23 cellular contexts compared by ENCODE assay signal in the genomic region with DNA sequence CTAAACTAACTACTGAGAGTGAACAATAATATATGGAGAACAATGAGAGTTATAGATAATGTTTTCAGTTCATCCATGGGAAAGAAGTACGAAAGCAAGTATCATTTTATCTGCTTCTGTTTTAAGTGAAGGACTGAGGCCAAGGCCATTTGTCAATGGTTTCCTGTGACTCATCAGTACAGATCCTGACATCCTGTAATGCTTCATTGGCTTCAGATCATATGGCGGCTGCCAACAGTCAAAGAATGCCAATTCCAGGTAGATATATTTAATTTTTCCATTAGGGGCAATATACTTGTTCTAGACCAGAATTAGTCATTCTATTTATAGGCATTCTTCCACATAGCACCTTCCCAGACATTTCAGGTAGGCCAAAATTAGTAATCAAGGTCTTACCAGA.
A peak's percentile ranks its signal among the peaks of the same experiment; 100 is the strongest.
DNase-seq lines count a peak whose midpoint lies in the region; FAIRE-seq and TF ChIP-seq lines count a peak whose summit lies in the region.
"Had no signal": no experiment of that assay in that cellular context is flagged by ENCODE, and none has a peak within 500 bp of the region (broad histone marks: within the 10 kb centered on the region; RNA-seq: fewer than 3 reads in every experiment).

No MANE protein-coding gene starts in this region.

- no peaks in the 10 kb centered on the region for H3K9me1 ChIP-seq in keratinocyte (ENCODE audit: control insufficient read depth, extremely low read depth, insufficient read depth, low read length)

- H3K4me2 ChIP-seq in keratinocyte (ENCODE audit: control insufficient read depth, extremely low read depth, insufficient read depth, low read depth, low read length) = no peak overlapping the region
- H3K4me2 ChIP-seq: PC-9 had no signal

- H3K4me3 ChIP-seq in keratinocyte (ENCODE audit: control insufficient read depth in 2 of 3, extremely low read depth in 1 of 3, insufficient read depth in 2 of 3, low read depth in 1 of 3, low read length in 3 of 3) = no peak overlapping the region
- H3K4me3 ChIP-seq: coronary artery, lung, PC-9, SJSA1 had no signal

- H3K27ac ChIP-seq in keratinocyte (ENCODE audit: control insufficient read depth, insufficient read depth, low read length) = no peak overlapping the region
- H3K27ac ChIP-seq: coronary artery, PC-9, SJSA1 had no signal

- no peaks in the 10 kb centered on the region for H4K20me1 ChIP-seq in keratinocyte (ENCODE audit: control insufficient read depth, extremely low read depth, insufficient read depth, low read length)

- peak; percentile 58 for DNase-seq in DMS53 (lab: John Stamatoyannopoulos, UW)
- peak; percentile 13 for DNase-seq in M059J (ENCODE audit: low read depth)
- DNase-seq in amniotic epithelial cell (ENCODE audit: low read depth) = peak; percentile 17
- DNase-seq in keratinocyte (ENCODE audit: low read depth, low spot score) = peak; percentile 23
- DNase-seq in GM19238 (ENCODE audit: insufficient read length, low spot score) = no peak
- no peak for DNase-seq in NCI-H2196 (lab: John Stamatoyannopoulos, UW; ENCODE audit: unreplicated experiment)
- DNase-seq in effector CD8-positive, alpha-beta T cell (lab: John Stamatoyannopoulos, UW) = no peak
- DNase-seq in T-helper 1 cell = no peak
- DNase-seq: activated CD4-positive, alpha-beta T cell treated with anti-CD3 and anti-CD28 coated beads for 36 hours; activated naive CD4-positive, alpha-beta T cell; activated T-cell treated with anti-CD3 and anti-CD28 coated beads, Interleukin-2, amount 50 U/mL, for 4 hours; CD4-positive, CD25-positive, alpha-beta regulatory T cell; DMS 273 treated with DMSO at 0.1 percent for 48 hours; GOT3; NCI-H1092; NCI-H187; PC-9; stimulated activated CD4-positive, alpha-beta T cell treated with anti-CD3 and anti-CD28 coated beads, Interleukin-15, amount 100 ng/mL, for 24 hours; T-helper 17 cell had no signal

- H3K79me2 ChIP-seq in keratinocyte (ENCODE audit: control insufficient read depth, insufficient read depth, low read length) = no peaks in the 10 kb centered on the region

- TF ChIP-seq CTCF in keratinocyte (optimal IDR thresholded peaks at IDR 0.05 in 1 of 3, IDR thresholded peaks at IDR 0.05 in 1 of 3, conservative IDR thresholded peaks at IDR 0.05 in 1 of 3; ENCODE audit: extremely low read depth in 1 of 3, insufficient read depth in 2 of 3, low read length in 3 of 3) = no peak

- no peak overlapping the region for H2AFZ ChIP-seq in keratinocyte (ENCODE audit: control insufficient read depth, low read length)
- H2AFZ ChIP-seq: PC-9 had no signal

- H3K9ac ChIP-seq in keratinocyte (ENCODE audit: control insufficient read depth, extremely low read depth, insufficient read depth, low read length) = no peak overlapping the region

- peaks cover 14% of the 10 kb centered on the region for H3K4me1 ChIP-seq in keratinocyte (ENCODE audit: control insufficient read depth, extremely low read depth, insufficient read depth, low read length)
- H3K4me1 ChIP-seq: SJSA1 had no signal

- dilution Hi-C loops in keratinocyte (cut with MboI; ENCODE audit: extremely low pct_ligation_motif_present, low sequenced_read_pairs) = no loop called here

- no peaks in the 10 kb centered on the region for H3K36me3 ChIP-seq in keratinocyte (ENCODE audit: control insufficient read depth in 2 of 2, extremely low read depth in 1 of 2, insufficient read depth in 2 of 2, low read length in 2 of 2)
- H3K36me3 ChIP-seq: SJSA1 had no signal

- peak; percentile 69 for FAIRE-seq in keratinocyte (lab: Jason Lieb, UNC)
- FAIRE-seq: G401.6 had no signal

- H3K9me3 ChIP-seq in keratinocyte (ENCODE audit: control insufficient read depth, low read depth, low read length) = no peaks in the 10 kb centered on the region
- H3K9me3 ChIP-seq: SJSA1 had no signal

- no peaks in the 10 kb centered on the region for H3K27me3 ChIP-seq in keratinocyte (ENCODE audit: control insufficient read depth, extremely low read depth, insufficient read depth, low read length)
- H3K27me3 ChIP-seq: SJSA1 had no signal

Comparison
In these comparisons a context has a peak if more than half of its experiments do, and no peak if none do; other contexts are left out.
1. DNase-seq: peak in DMS53 (single experiment), M059J (single experiment), amniotic epithelial cell (single experiment) and keratinocyte (single experiment); none in GM19238 (single experiment), NCI-H2196 (single experiment), effector CD8-positive, alpha-beta T cell (single experiment) and T-helper 1 cell (0 of 5).